20 cellular contexts compared by ENCODE assay signal in genomic region chr2:47297767-47298401, GRCh38.
"Had no signal": no experiment of that assay in that cellular context is flagged by ENCODE, and none has a peak within 500 bp of the region (broad histone marks: within the 10 kb centered on the region; RNA-seq: fewer than 3 reads in every experiment).

No MANE protein-coding gene starts in this region.

- H3K27ac ChIP-seq: brain microvascular endothelial cell, thoracic aorta, upper lobe of right lung had no signal

- H3K36me3 Mint-ChIP-seq: activated naive CD8-positive, alpha-beta T cell treated with anti-CD3 and anti-CD28 coated beads, Interleukin-2, amount 10 ng/mL, durations not matched to agents 7 days and 5 days had no signal

- H3K36me3 ChIP-seq: brain microvascular endothelial cell, thoracic aorta, upper lobe of right lung had no signal

- H3K27ac Mint-ChIP-seq: activated CD4-positive, alpha-beta T cell treated with anti-CD3 and anti-CD28 coated beads, Interleukin-2, amount 10 ng/mL, durations not matched to agents 7 days and 5 days; activated naive CD8-positive, alpha-beta T cell treated with anti-CD3 and anti-CD28 coated beads, Interleukin-2, amount 10 ng/mL, durations not matched to agents 7 days and 5 days; activated T-helper 1 cell treated with anti-CD3 and anti-CD28 coated beads, Interleukin-12 subunit alpha, Interleukin-12 subunit beta, Interleukin-2, Interleukin-4 antibody, amounts not matched to agents 30 ng/mL and 10 ng/mL and 1 ng/mL, durations not matched to agents 14 hours and 24 hours and 36 hours; nephron progenitor cell; progenitor cell of endocrine pancreas; stimulated activated naive CD8-positive, alpha-beta T cell treated with anti-CD3 and anti-CD28 coated beads, Interleukin-15, amount 100 ng/mL, for 72 hours; T-helper 17 cell had no signal

- H3K27me3 ChIP-seq: brain microvascular endothelial cell, upper lobe of right lung had no signal

- DNase-seq: activated CD4-positive, alpha-beta T cell treated with anti-CD3 and anti-CD28 coated beads, Interleukin-2, amount 10 ng/mL, durations not matched to agents 7 days and 5 days; activated CD4-positive, CD25-positive, alpha-beta regulatory T cell; activated naive CD4-positive, alpha-beta T cell; activated naive CD8-positive, alpha-beta T cell treated with anti-CD3 and anti-CD28 coated beads, Interleukin-2, amount 10 ng/mL, durations not matched to agents 7 days and 5 days; anterior cingulate cortex; brain microvascular endothelial cell; cerebellar nuclear complex; dermis blood vessel endothelial cell; hippocampal formation; kidney; nephron progenitor cell; occipital lobe; right cardiac atrium; stimulated activated naive CD8-positive, alpha-beta T cell treated with anti-CD3 and anti-CD28 coated beads, Interleukin-15, amount 100 ng/mL, for 72 hours; T-helper 17 cell; upper lobe of right lung had no signal

- H3K9me3 ChIP-seq: thoracic aorta, upper lobe of right lung had no signal

- H3K4me3 Mint-ChIP-seq: activated CD4-positive, alpha-beta T cell treated with anti-CD3 and anti-CD28 coated beads, Interleukin-2, amount 10 ng/mL, durations not matched to agents 7 days and 5 days; activated naive CD8-positive, alpha-beta T cell treated with anti-CD3 and anti-CD28 coated beads, Interleukin-2, amount 10 ng/mL, durations not matched to agents 7 days and 5 days; activated T-helper 1 cell treated with anti-CD3 and anti-CD28 coated beads, Interleukin-12 subunit alpha, Interleukin-12 subunit beta, Interleukin-2, Interleukin-4 antibody, amounts not matched to agents 30 ng/mL and 10 ng/mL and 1 ng/mL, durations not matched to agents 14 hours and 24 hours and 36 hours; nephron progenitor cell; stimulated activated naive CD8-positive, alpha-beta T cell treated with anti-CD3 and anti-CD28 coated beads, Interleukin-15, amount 100 ng/mL, for 72 hours; T-helper 17 cell had no signal

- H3K27me3 Mint-ChIP-seq: progenitor cell of endocrine pancreas; stimulated activated naive CD8-positive, alpha-beta T cell treated with anti-CD3 and anti-CD28 coated beads, Interleukin-15, amount 100 ng/mL, for 72 hours had no signal

- H3K4me3 ChIP-seq: smooth muscle cell, thoracic aorta, upper lobe of right lung had no signal

- H3K9me3 Mint-ChIP-seq: activated CD4-positive, alpha-beta T cell treated with anti-CD3 and anti-CD28 coated beads, Interleukin-2, amount 10 ng/mL, durations not matched to agents 7 days and 5 days; activated naive CD8-positive, alpha-beta T cell treated with anti-CD3 and anti-CD28 coated beads, Interleukin-2, amount 10 ng/mL, durations not matched to agents 7 days and 5 days; activated T-helper 1 cell treated with anti-CD3 and anti-CD28 coated beads, Interleukin-12 subunit alpha, Interleukin-12 subunit beta, Interleukin-2, Interleukin-4 antibody, amounts not matched to agents 30 ng/mL and 10 ng/mL and 1 ng/mL, durations not matched to agents 14 hours and 24 hours and 36 hours; nephron progenitor cell; stimulated activated naive CD8-positive, alpha-beta T cell treated with anti-CD3 and anti-CD28 coated beads, Interleukin-15, amount 100 ng/mL, for 72 hours had no signal

- ATAC-seq: right cardiac atrium; stimulated activated naive CD8-positive, alpha-beta T cell treated with anti-CD3 and anti-CD28 coated beads, Interleukin-15, amount 100 ng/mL, for 72 hours; T-helper 17 cell; upper lobe of right lung had no signal
